Comparison of ENCODE assay signal across 21 cellular contexts in the genomic region with DNA sequence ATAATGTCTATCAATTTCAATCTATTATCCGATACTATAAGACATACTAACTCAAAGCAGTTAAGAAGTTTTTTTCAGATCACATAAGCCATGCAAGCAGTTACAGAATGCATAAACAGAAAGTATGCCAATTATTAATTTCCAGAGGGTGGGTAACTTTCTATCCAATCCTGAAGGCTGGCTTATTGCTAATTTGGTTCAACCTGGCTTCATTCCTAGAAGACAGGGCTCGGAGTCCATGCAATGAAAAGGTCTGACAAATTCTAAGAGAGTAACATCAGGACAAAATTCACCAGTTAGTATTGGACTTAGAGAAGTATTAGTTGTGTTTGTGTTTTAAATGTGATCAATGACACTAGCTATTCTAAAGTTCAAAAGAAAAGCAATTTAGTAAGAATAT. TPM values are rescaled to one million over a fixed set of nuclear protein-coding genes. Genes with fewer than 3 reads are reported as not detected.
"Had no signal": no experiment of that assay in that cellular context is flagged by ENCODE, and none has a peak within 500 bp of the region (broad histone marks: within the 10 kb centered on the region; RNA-seq: fewer than 3 reads in every experiment).

No MANE protein-coding gene starts in this region.

- H3K4me1 ChIP-seq: suprapubic skin had no signal

- ATAC-seq: activated CD8-positive, alpha-beta T cell treated with anti-CD3 and anti-CD28 coated beads, Interleukin-2, amount 10 ng/mL, durations not matched to agents 7 days and 5 days; effector memory CD8-positive, alpha-beta T cell; esophagus mucosa; left cardiac atrium; naive thymus-derived CD4-positive, alpha-beta T cell had no signal

- H3K27me3 ChIP-seq: dorsolateral prefrontal cortex, heart left ventricle, suprapubic skin, vagina had no signal

- H3K36me3 ChIP-seq: heart left ventricle, suprapubic skin, vagina, WERI-Rb-1 had no signal

- H3K9me3 ChIP-seq: heart left ventricle, suprapubic skin, vagina had no signal

- DNase-seq: activated CD4-positive, alpha-beta T cell treated with anti-CD3 and anti-CD28 coated beads, Interleukin-2, amount 10 ng/mL, durations not matched to agents 7 days and 5 days; activated CD4-positive, CD25-positive, alpha-beta regulatory T cell treated with anti-CD3 and anti-CD28 coated beads, Interleukin-2, amount 50 U/mL, for 72 hours; activated CD8-positive, alpha-beta T cell treated with anti-CD3 and anti-CD28 coated beads, Interleukin-2, amount 10 ng/mL, durations not matched to agents 7 days and 5 days; activated gamma-delta T cell treated with Interleukin-2 at 50 U/mL for 16 hours; activated T-cell treated with anti-CD3 and anti-CD28 coated beads, Interleukin-2, amount 50 U/mL, for 1 hour; anterior cingulate cortex; central memory CD4-positive, alpha-beta T cell; dorsolateral prefrontal cortex; effector memory CD8-positive, alpha-beta T cell; heart left ventricle; left cardiac atrium; naive thymus-derived CD4-positive, alpha-beta T cell; occipital lobe; stimulated activated CD4-positive, alpha-beta T cell treated with anti-CD3 and anti-CD28 coated beads, Interleukin-12 subunit alpha, Interleukin-12 subunit beta, amount 100 ng/mL, for 4 hours; stimulated activated CD4-positive, alpha-beta T cell treated with anti-CD3 and anti-CD28 coated beads, Interleukin-4, amount 100 ng/mL, for 4 hours; T-helper 1 cell; trophoblast cell had no signal

- H3K4me3 ChIP-seq: dorsolateral prefrontal cortex, heart left ventricle, suprapubic skin, vagina had no signal

- H3K27ac ChIP-seq: suprapubic skin, vagina, WERI-Rb-1 had no signal

RNA-seq across cellular contexts. Expression of gene FERMT2, which starts 15.0 kb away (rescaled TPM):
- total RNA-seq: activated CD8-positive, alpha-beta T cell treated with anti-CD3 and anti-CD28 coated beads, Interleukin-2, amount 10 ng/mL, durations not matched to agents 7 days and 5 days had no signal
- polyA plus RNA-seq: naive thymus-derived CD4-positive, alpha-beta T cell had no signal
